ENCODE assay signal across 16 cellular contexts in the genomic region with DNA sequence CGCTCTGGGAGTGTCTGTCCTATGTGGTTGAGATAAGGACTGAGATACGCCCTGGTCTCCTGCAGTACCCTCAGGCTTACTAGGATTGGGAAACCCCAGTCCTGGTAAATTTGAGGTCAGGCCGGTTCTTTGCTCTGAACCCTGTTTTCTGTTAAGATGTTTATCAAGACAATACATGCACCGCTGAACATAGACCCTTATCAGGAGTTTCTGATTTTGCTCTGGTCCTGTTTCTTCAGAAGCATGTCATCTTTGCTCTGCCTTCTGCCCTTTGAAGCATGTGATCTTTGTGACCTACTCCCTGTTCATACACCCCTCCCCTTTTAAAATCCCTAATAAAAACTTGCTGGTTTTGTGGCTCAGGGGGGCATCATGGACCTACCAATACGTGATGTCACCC. TPM values are rescaled to one million over a fixed set of nuclear protein-coding genes. Genes with fewer than 3 reads are reported as not detected.
"Had no signal": no experiment of that assay in that cellular context is flagged by ENCODE, and none has a peak within 500 bp of the region (broad histone marks: within the 10 kb centered on the region; RNA-seq: fewer than 3 reads in every experiment).

No MANE protein-coding gene starts in this region.

RNA-seq across cellular contexts. Expression of gene IGLL1, which starts 32.7 kb away (rescaled TPM):
- total RNA-seq: kidney; left colon; left ventricle myocardium inferior; lower leg skin; mesothelial cell of epicardium; natural killer cell treated with Interleukin-12 subunit alpha and Interleukin-12 subunit beta and Interleukin-15 and Interleukin-18, amount 100 ng/mL, for 72 hours; omental fat pad; psoas muscle; skeletal muscle tissue; smooth muscle cell; temporal lobe; tibial nerve; ureter had no signal
- polyA plus RNA-seq: immature natural killer cell, neural cell, ovary, psoas muscle, smooth muscle cell had no signal
